8 cellular contexts compared by ENCODE assay signal in the genomic region with DNA sequence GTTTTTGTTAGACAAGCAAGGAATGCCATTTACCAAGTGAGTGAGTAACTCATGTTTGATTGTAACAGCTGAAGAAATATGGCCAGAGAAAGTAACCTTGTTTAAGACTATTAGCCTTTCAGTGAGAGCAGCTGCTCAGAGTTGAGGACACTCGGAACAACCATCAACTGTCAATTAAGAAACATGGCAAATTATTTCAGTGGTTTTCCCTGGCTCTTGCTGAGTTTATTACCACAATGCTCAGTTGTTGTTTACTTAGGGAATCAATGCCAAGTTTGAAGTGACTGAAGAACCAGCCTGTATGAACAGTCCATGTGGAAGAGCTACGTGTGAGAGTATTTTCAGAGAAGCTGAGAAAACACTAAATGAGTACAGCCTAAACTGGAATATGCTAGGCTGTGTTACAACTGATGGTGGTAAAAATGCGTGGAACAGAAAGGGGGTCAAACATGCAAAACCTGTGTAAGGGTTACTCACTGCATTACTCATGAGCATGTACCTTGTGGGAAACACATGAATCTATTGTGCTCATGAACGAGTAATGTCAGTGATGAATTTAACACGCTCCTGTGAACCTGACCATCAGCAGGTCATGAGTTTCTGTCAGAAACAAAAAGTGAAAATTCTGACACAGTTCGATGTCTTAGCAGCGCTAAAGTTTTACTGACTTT. TPM values are rescaled to one million over a fixed set of nuclear protein-coding genes. Genes with fewer than 3 reads are reported as not detected.
DNase-seq lines count a peak whose midpoint lies in the region; ATAC-seq, FAIRE-seq and TF ChIP-seq lines count a peak whose summit lies in the region.

No MANE protein-coding gene starts in this region.

- no peak for TF ChIP-seq RAD21 in HepG2 (CRISPR knock-in tag; IDR thresholded peaks at IDR 0.05)

- no peaks in the 10 kb centered on the region for H3K36me3 ChIP-seq in adrenal gland (replicated peaks in 1 of 2)
- peaks cover 0 to 7% of the 10 kb centered on the region in 2 experiments; a peak in 3 of 5 replicates for H3K36me3 ChIP-seq in HepG2 (replicated peaks in 1 of 2; ENCODE audit: control insufficient read depth in 1 of 2, insufficient read depth in 2 of 2, low read length in 2 of 2)
- no peaks in the 10 kb centered on the region for H3K36me3 ChIP-seq in GM23338 (ENCODE audit: insufficient read depth)

- TF ChIP-seq CTCF in GM10248 (IDR thresholded peaks at IDR 0.05; ENCODE audit: control extremely low read depth, extremely low read depth, low read depth, missing control alignments) (no peak), adrenal gland (IDR thresholded peaks at IDR 0.05) (no peak), HepG2 (CRISPR knock-in tag; IDR thresholded peaks at IDR 0.05) (no peak), GM23338 (conservative IDR thresholded peaks at IDR 0.05; ENCODE audit: low read depth in 2 of 2) (no peak)

- H3K27me3 ChIP-seq in adrenal gland, result no peaks in the 10 kb centered on the region
- H3K27me3 ChIP-seq in HepG2 (ENCODE audit: control insufficient read depth in 1 of 2, insufficient read depth in 2 of 2, low read length in 2 of 2), result no peaks in the 10 kb centered on the region
- no peaks in the 10 kb centered on the region for H3K27me3 ChIP-seq in GM23338 (ENCODE audit: insufficient read depth)

- no peak for FAIRE-seq in HepG2 (lab: Jason Lieb, UNC)

- H3K4me1 ChIP-seq in adrenal gland (replicated peaks in 1 of 2) (peaks cover 36 to 82% of the 10 kb centered on the region in 2 donors), HepG2 (ENCODE audit: insufficient read depth, low read length) (peaks cover 28% of the 10 kb centered on the region), GM23338 (ENCODE audit: insufficient read depth) (peaks cover 9% of the 10 kb centered on the region)

- BruUV-seq in HepG2 (replicated peaks; lab: Mats Ljungman, UMichigan), result no TSS peak

- POLR2A ChIA-PET in GM10248 (lab: Yijun Ruan, JAX), result interaction anchor here (2.3 kb wide), 1 partner anchor 37 kb away, joined by 7 read pairs; no protein-coding TSS in a partner anchor
- POLR2A ChIA-PET in HepG2 (lab: Yijun Ruan, JAX), result interaction anchor here (1.3 kb wide), 1 partner anchor 47 kb away, joined by 4 read pairs; no protein-coding TSS in a partner anchor

- intact Hi-C loops in adrenal gland (cut with DNase I) (no loop called here), HepG2 (cut with micrococcal nuclease; ENCODE audit: unreplicated experiment) (no loop called here)

- H3K4me2 ChIP-seq in HepG2 (ENCODE audit: low read depth, low read length) (no peak overlapping the region), GM23338 (no peak overlapping the region)

- no peak overlapping the region for H3K4me3 Mint-ChIP-seq in GM23338
- H3K4me3 Mint-ChIP-seq in T-helper 2 cell treated with Interferon-gamma antibody and Interleukin-4, amounts not matched to agents 5 μg/mL and 100 μg/mL, for 36 hours, result no peak overlapping the region

- peak; percentile 83 for ATAC-seq in GM21360 (IDR thresholded peaks at IDR 0.05; ENCODE audit: unreplicated experiment)
- peak; percentile 86 for ATAC-seq in HG03520 (IDR thresholded peaks at IDR 0.05; ENCODE audit: unreplicated experiment)
- no peak for ATAC-seq in HepG2
- ATAC-seq in GM23338, result no peak

- in situ Hi-C loops in HepG2 (cut with HindIII; ENCODE audit: extremely low pct_ligation_motif_present, low pct_unique_long_range_greater_than_20kb), result no loop called here

- CTCF ChIA-PET in GM10248 (lab: Yijun Ruan, JAX), result interaction anchor here (1.2 to 2.5 kb wide), 6 partner anchors 12 to 114 kb away, joined by 3 to 16 read pairs (median 4); partner anchors contain the start of gene RGS9
- CTCF ChIA-PET in HepG2 (lab: Yijun Ruan, JAX; ENCODE audit: low intra/inter-chr PET ratio, low total read pairs), result no interaction called here

- TF ChIP-seq POLR2A in adrenal gland (IDR thresholded peaks at IDR 0.05) (no peak), HepG2 (IDR thresholded peaks at IDR 0.05; ENCODE audit: insufficient read depth in 1 of 2, low read depth in 2 of 2, low read length in 2 of 2) (no peak)

- DNase-seq in GM10248 (ENCODE audit: extremely low spot score) (peak; percentile 76), adrenal gland (no peak), HepG2 (ENCODE audit: low spot score) (peak; percentile 15), DMS53 (lab: John Stamatoyannopoulos, UW) (no peak), GM23338 (ENCODE audit: low spot score) (no peak)
- no peak for DNase-seq in T-helper 2 cell treated with Interferon-gamma antibody and Interleukin-4, amounts not matched to agents 5 μg/mL and 100 μg/mL, for 36 hours (ENCODE audit: low spot score)

- TF ChIP-seq EP300 in HepG2 (IDR thresholded peaks at IDR 0.05; ENCODE audit: low read depth in 2 of 2, low read length in 2 of 2) (no peak), HepG2 (CRISPR knock-in tag; IDR thresholded peaks at IDR 0.05; ENCODE audit: borderline replicate concordance) (no peak)

- H3K4me3 ChIP-seq in adrenal gland (no peak overlapping the region), HepG2 (replicated peaks in 1 of 3; ENCODE audit: insufficient read depth in 1 of 3, low read depth in 2 of 3, low read length in 3 of 3) (no peak overlapping the region), GM23338 (no peak overlapping the region)

- peaks cover 77% of the 10 kb centered on the region for H3K79me2 ChIP-seq in HepG2 (ENCODE audit: insufficient read depth, low read length)
- H3K79me2 ChIP-seq in GM23338 (replicated peaks; ENCODE audit: insufficient read depth), result peaks cover 98% of the 10 kb centered on the region

- H4K20me1 ChIP-seq in HepG2 (ENCODE audit: insufficient read depth, low read length), result peaks cover 18% of the 10 kb centered on the region; the same call in 1 of the 2 replicates
- peaks cover 27% of the 10 kb centered on the region for H4K20me1 ChIP-seq in GM23338 (replicated peaks; ENCODE audit: insufficient read depth)

- H2AFZ ChIP-seq in HepG2 (ENCODE audit: low read length) (no peak overlapping the region), GM23338 (no peak overlapping the region)

- H3K27ac Mint-ChIP-seq in GM23338, result no peak overlapping the region
- no peak overlapping the region for H3K27ac Mint-ChIP-seq in T-helper 2 cell treated with Interferon-gamma antibody and Interleukin-4, amounts not matched to agents 5 μg/mL and 100 μg/mL, for 36 hours

- no peaks in the 10 kb centered on the region for H3K9me2 ChIP-seq in GM23338 (ENCODE audit: insufficient read depth)

- H3K9me3 Mint-ChIP-seq in GM23338, result no peaks in the 10 kb centered on the region
- no peaks in the 10 kb centered on the region for H3K9me3 Mint-ChIP-seq in T-helper 2 cell treated with Interferon-gamma antibody and Interleukin-4, amounts not matched to agents 5 μg/mL and 100 μg/mL, for 36 hours

- H3K4me1 Mint-ChIP-seq in GM23338, result peaks cover 20% of the 10 kb centered on the region; the same call in 2 of the 3 replicates
- H3K4me1 Mint-ChIP-seq in T-helper 2 cell treated with Interferon-gamma antibody and Interleukin-4, amounts not matched to agents 5 μg/mL and 100 μg/mL, for 36 hours (ENCODE audit: low read depth), result peaks cover 56% of the 10 kb centered on the region

- peak overlapping the region in 3 of 5 donors; percentile 34 to 69 (median 54) for H3K27ac ChIP-seq in adrenal gland
- no peak overlapping the region for H3K27ac ChIP-seq in HepG2 (ENCODE audit: extremely low read length, insufficient read depth, low read length)
- no peak overlapping the region for H3K27ac ChIP-seq in GM23338 (ENCODE audit: low read depth)

- WGBS in adrenal gland, 4 donors, result 58 to 62% (median 61%) methylated on average over 7 of the region's 7 CpGs
- WGBS in HepG2 (ENCODE audit: low lambda C conversion rate), result 92% methylated on average over 7 of the region's 7 CpGs

- no peaks in the 10 kb centered on the region for H3F3A ChIP-seq in GM23338 (replicated peaks; ENCODE audit: low read depth)

- H3K27me3 Mint-ChIP-seq in GM23338 (ENCODE audit: insufficient read depth, low read depth, poor library complexity), result peaks cover 2% of the 10 kb centered on the region
- no peaks in the 10 kb centered on the region for H3K27me3 Mint-ChIP-seq in T-helper 2 cell treated with Interferon-gamma antibody and Interleukin-4, amounts not matched to agents 5 μg/mL and 100 μg/mL, for 36 hours (ENCODE audit: low read depth)

- H3K9ac ChIP-seq in HepG2 (ENCODE audit: insufficient read depth, low read depth, low read length), result no peak overlapping the region

- H3K36me3 Mint-ChIP-seq in GM23338 (ENCODE audit: low read depth), result no peaks in the 10 kb centered on the region; the same call in 1 of the 3 replicates
- H3K36me3 Mint-ChIP-seq in T-helper 2 cell treated with Interferon-gamma antibody and Interleukin-4, amounts not matched to agents 5 μg/mL and 100 μg/mL, for 36 hours (ENCODE audit: low read depth), result peaks cover 29% of the 10 kb centered on the region

- H3K9me3 ChIP-seq in adrenal gland (replicated peaks in 1 of 3) (no peaks in the 10 kb centered on the region), HepG2 (ENCODE audit: low read length) (no peaks in the 10 kb centered on the region)

RNA-seq across cellular contexts. Expression of gene GNA13, which starts 33.7 kb away (rescaled TPM):
- total RNA-seq in adrenal gland, result 100 to 1,000 TPM in 1 of 8 donors, 10 to 100 TPM in 7; 38.7 to 102 (median 75.6) TPM
- 10 to 100 TPM; 12.0 to 42.2 (median 16.9) TPM for polyA plus RNA-seq in adrenal gland
- 22.9 and 45.8 TPM in 2 replicates for total RNA-seq in HepG2 (2016; rRNA removed; fragmentation: Illumina TruSeq; extraction: Trizol)
- total RNA-seq in HepG2 (2016; cell fraction: cytosol; rRNA removed; fragmentation: Illumina TruSeq; extraction: Trizol; ENCODE audit: low read depth), result 8.3 and 10.6 TPM in 2 replicates
- total RNA-seq in HepG2 (2016; cell fraction: insoluble cytoplasmic fraction; rRNA removed; fragmentation: Illumina TruSeq; extraction: Trizol), result 22.8 and 43.0 TPM in 2 replicates
- 30.7 and 34.7 TPM in 2 replicates for total RNA-seq in HepG2 (2016; cell fraction: membrane; rRNA removed; fragmentation: Illumina TruSeq; extraction: Trizol)
- 21.1 and 24.0 TPM in 2 replicates for total RNA-seq in HepG2 (2016; cell fraction: nucleus; rRNA removed; fragmentation: Illumina TruSeq; extraction: Trizol)
- polyA plus RNA-seq in HepG2 (2011; rRNA removed), result 23.7 and 31.0 TPM in 2 replicates
- 13.2 and 21.5 TPM in 2 replicates for polyA plus RNA-seq in HepG2 (2011; cell fraction: cytosol; rRNA removed)
- 10.2 and 12.4 TPM in 2 replicates for polyA plus RNA-seq in HepG2 (2011; cell fraction: nucleus; rRNA removed)
- polyA plus RNA-seq in HepG2 (2012), result 26.8 and 27.3 TPM in 2 replicates
- polyA plus RNA-seq in HepG2 (2016; cell fraction: cytosol; fragmentation: Illumina TruSeq; extraction: Trizol; ENCODE audit: low read depth), result 3.4 and 3.6 TPM in 2 replicates
- 41.0 and 43.8 TPM in 2 replicates for polyA plus RNA-seq in HepG2 (2016; cell fraction: insoluble cytoplasmic fraction; fragmentation: Illumina TruSeq; extraction: Trizol; ENCODE audit: low read depth)
- polyA plus RNA-seq in HepG2 (2016; cell fraction: membrane; fragmentation: Illumina TruSeq; extraction: Trizol; ENCODE audit: low read depth), result 18.5 and 20.3 TPM in 2 replicates
- polyA plus RNA-seq in HepG2 (2016; cell fraction: nucleus; fragmentation: Illumina TruSeq; extraction: Trizol; ENCODE audit: insufficient read depth, low read depth), result 24.4 and 25.6 TPM in 2 replicates
- 21.9 and 29.7 TPM in 2 replicates for polyA minus RNA-seq in HepG2 (2011; rRNA and poly(A)+ RNA removed; ENCODE audit: low replicate concordance)
- 37.8 and 38.8 TPM in 2 replicates for polyA minus RNA-seq in HepG2 (2011; cell fraction: cytosol; rRNA and poly(A)+ RNA removed)
- 37.3 and 39.9 TPM in 2 replicates for polyA minus RNA-seq in HepG2 (2011; cell fraction: nucleus; rRNA and poly(A)+ RNA removed)
- 88.1 and 95.5 TPM in 2 replicates for total RNA-seq in GM23338 (2014; rRNA removed; shearing (Covaris generic))
- 19.0 and 20.2 TPM in 2 replicates for polyA plus RNA-seq in GM23338 (2016; fragmentation: Nextera tagmentation; extraction: Ambion mirVana)

Comparison
In these comparisons a context has a peak if more than half of its experiments do, and no peak if none do; other contexts are left out.
1. DNase-seq: peak in GM10248 (single experiment) and HepG2 (single experiment); none in adrenal gland (0 of 7), DMS53 (single experiment), GM23338 (single experiment) and T-helper 2 cell treated with Interferon-gamma antibody and Interleukin-4, amounts not matched to agents 5 μg/mL and 100 μg/mL, for 36 hours (single experiment).
2. ATAC-seq: peak in GM21360 (single experiment) and HG03520 (single experiment); none in HepG2 (single experiment) and GM23338 (single experiment).
3. H3K27ac ChIP-seq: peak in adrenal gland (3 of 5); none in HepG2 (single experiment) and GM23338 (single experiment).